Comparison of ENCODE assay signal across 8 cellular contexts in genomic region chr14:88551936-88552565, GRCh38. TPM values are rescaled to one million over a fixed set of nuclear protein-coding genes. Genes with fewer than 3 reads are reported as not detected.
A peak's percentile ranks its signal among the peaks of the same experiment; 100 is the strongest.
DNase-seq lines count a peak whose midpoint lies in the region; TF ChIP-seq lines count a peak whose summit lies in the region.

No MANE protein-coding gene starts in this region.

- peaks cover 21% of the 10 kb centered on the region for H3K36me3 Mint-ChIP-seq in endothelial cell (ENCODE audit: low read depth, unreplicated experiment)

- peaks cover 0 to 16% of the 10 kb centered on the region in 2 donors for H3K4me1 ChIP-seq in uterus

- H3K27me3 ChIP-seq in uterus, result no peaks in the 10 kb centered on the region

- H3K36me3 ChIP-seq in uterus, result no peaks in the 10 kb centered on the region

- H3K9me3 ChIP-seq in uterus, result no peaks in the 10 kb centered on the region

- H3K4me1 Mint-ChIP-seq in endothelial cell (ENCODE audit: unreplicated experiment), result peaks cover 18% of the 10 kb centered on the region

- no peak for TF ChIP-seq POLR2A in uterus (IDR thresholded peaks at IDR 0.05)

- H3K27ac Mint-ChIP-seq in endothelial cell (ENCODE audit: unreplicated experiment), result peak overlapping the region; percentile 36

- H3K4me3 ChIP-seq in AG10803 (ENCODE audit: low read length), result peak overlapping the region; percentile 83
- peak overlapping the region; percentile 59 to 83 for H3K4me3 ChIP-seq in uterus

- H3K27ac ChIP-seq in uterus, result peak overlapping the region; percentile 67 to 80

- H3K4me3 Mint-ChIP-seq in endothelial cell (ENCODE audit: unreplicated experiment), result peak overlapping the region; percentile 88

- H3K9me3 Mint-ChIP-seq in endothelial cell (ENCODE audit: unreplicated experiment), result no peaks in the 10 kb centered on the region

- peaks cover 5% of the 10 kb centered on the region for H3K27me3 Mint-ChIP-seq in endothelial cell (ENCODE audit: unreplicated experiment)

- intact Hi-C loops in uterus (cut with DNase I; ENCODE audit: low total_unique reads), result no loop called here

- TF ChIP-seq CTCF in AG10803 (conservative IDR thresholded peaks at IDR 0.05; ENCODE audit: low read length), result no peak
- no peak for TF ChIP-seq CTCF in endothelial cell (IDR thresholded peaks at IDR 0.05; ENCODE audit: unreplicated experiment)
- TF ChIP-seq CTCF in uterus (IDR thresholded peaks at IDR 0.05), result no peak

- DNase-seq in AG10803 (ENCODE audit: low read depth), result peak; percentile 30
- peak; percentile 59 for DNase-seq in NCI-H82 (lab: John Stamatoyannopoulos, UW)
- DNase-seq in endothelial cell (ENCODE audit: low spot score), result peak; percentile 18
- peak; percentile 25 for DNase-seq in mucosa of gallbladder (ENCODE audit: low spot score)
- DNase-seq in uterus, result peak in 1 of 2 donors; percentile 27
- no peak for DNase-seq in retina
- DNase-seq in DMS153 treated with DMSO at 0.1 percent for 48 hours (lab: John Stamatoyannopoulos, UW; ENCODE audit: unreplicated experiment), result no peak
- DNase-seq in cerebellar nuclear complex (lab: John Stamatoyannopoulos, UW), result no peak

RNA-seq across cellular contexts. Expression of gene PTPN21, which starts 2.8 kb away (rescaled TPM):
- total RNA-seq in endothelial cell (ENCODE audit: unreplicated experiment) (22.1 TPM), mucosa of gallbladder (33.7 TPM), uterus (10 to 100 TPM in 3 of 4 donors, 1 to 10 TPM in 1; 6.5 to 37.7 (median 19.0) TPM)

RNA-seq across cellular contexts. Expression of gene ZC3H14, which starts 10.8 kb away (rescaled TPM):
- total RNA-seq in endothelial cell (ENCODE audit: unreplicated experiment) (57.7 TPM), mucosa of gallbladder (50.5 TPM), uterus (10 to 100 TPM; 40.9 to 96.2 (median 69.7) TPM)

Comparison
In these comparisons a context has a peak if more than half of its experiments do, and no peak if none do; other contexts are left out.
1. DNase-seq: peak in AG10803 (single experiment), NCI-H82 (single experiment), endothelial cell (single experiment) and mucosa of gallbladder (single experiment); none in retina (single experiment), DMS153 treated with DMSO at 0.1 percent for 48 hours (single experiment) and cerebellar nuclear complex (0 of 2).